ENCODE assay signal across 19 cellular contexts in genomic region chr3:159792070-159792469, GRCh38. TPM values are rescaled to one million over a fixed set of nuclear protein-coding genes. Genes with fewer than 3 reads are reported as not detected.
DNase-seq lines count a peak whose midpoint lies in the region; ATAC-seq and TF ChIP-seq lines count a peak whose summit lies in the region.
"Had no signal": no experiment of that assay in that cellular context is flagged by ENCODE, and none has a peak within 500 bp of the region (broad histone marks: within the 10 kb centered on the region; RNA-seq: fewer than 3 reads in every experiment).

No MANE protein-coding gene starts in this region.

- H3K27me3 ChIP-seq in right cardiac atrium (ENCODE audit: control insufficient read depth, insufficient read depth) (no peaks in the 10 kb centered on the region), layer of hippocampus (ENCODE audit: control insufficient read depth, insufficient read depth, low read length) (no peaks in the 10 kb centered on the region), lower lobe of right lung (ENCODE audit: low read depth) (no peaks in the 10 kb centered on the region)
- H3K27me3 ChIP-seq: neutrophil had no signal

- H3K36me3 Mint-ChIP-seq in natural killer cell = no peaks in the 10 kb centered on the region
- H3K36me3 Mint-ChIP-seq: activated naive CD8-positive, alpha-beta T cell treated with anti-CD3 and anti-CD28 coated beads for 36 hours; CD4-positive, alpha-beta memory T cell had no signal

- intact Hi-C loops in right cardiac atrium (cut with DNase I) = no loop called here
- intact Hi-C loops in cardiac septum (cut with DNase I) = no loop called here
- intact Hi-C loops in lower lobe of right lung (cut with DNase I) = no loop called here
- intact Hi-C loops in natural killer cell (cut with micrococcal nuclease) = no loop called here

- no peak for TF ChIP-seq CTCF in lower lobe of right lung (IDR thresholded peaks at IDR 0.05)
- TF ChIP-seq CTCF in natural killer cell (IDR thresholded peaks at IDR 0.05) = no peak

- H3K9me3 ChIP-seq in right cardiac atrium (ENCODE audit: control insufficient read depth, low read length) = no peaks in the 10 kb centered on the region
- no peaks in the 10 kb centered on the region for H3K9me3 ChIP-seq in lower lobe of right lung
- H3K9me3 ChIP-seq: neutrophil, SK-N-SH had no signal

- H3K36me3 ChIP-seq in lower lobe of right lung = no peaks in the 10 kb centered on the region
- H3K36me3 ChIP-seq: neutrophil had no signal

- no peak overlapping the region for H3K4me3 Mint-ChIP-seq in natural killer cell
- H3K4me3 Mint-ChIP-seq: activated naive CD8-positive, alpha-beta T cell treated with anti-CD3 and anti-CD28 coated beads for 36 hours; CD4-positive, alpha-beta memory T cell; central memory CD8-positive, alpha-beta T cell; T-helper 17 cell had no signal

- H3K4me1 Mint-ChIP-seq in natural killer cell = no peaks in the 10 kb centered on the region
- H3K4me1 Mint-ChIP-seq: activated naive CD8-positive, alpha-beta T cell treated with anti-CD3 and anti-CD28 coated beads for 36 hours; CD4-positive, alpha-beta memory T cell; central memory CD8-positive, alpha-beta T cell; T-helper 17 cell had no signal

- WGBS in right cardiac atrium = 94% methylated on average over 2 of the region's 2 CpGs

- H3K27ac ChIP-seq in right cardiac atrium (ENCODE audit: low read length) (peak overlapping the region; percentile 61), layer of hippocampus (ENCODE audit: low read depth, low read length) (peak overlapping the region; percentile 94), lower lobe of right lung (no peak overlapping the region)
- H3K27ac ChIP-seq: neutrophil had no signal

- H3K4me1 ChIP-seq in right cardiac atrium (ENCODE audit: control insufficient read depth, insufficient read depth, low read length) = peaks cover 14% of the 10 kb centered on the region
- H3K4me1 ChIP-seq in lower lobe of right lung = peaks cover 19% of the 10 kb centered on the region

- DNase-seq in right cardiac atrium (no peak), cardiac septum (ENCODE audit: low spot score) (no peak), putamen (ENCODE audit: low spot score) (peak; percentile 85), lower lobe of right lung (no peak), natural killer cell (no peak)
- no peak for DNase-seq in stimulated activated CD4-positive, alpha-beta T cell treated with anti-CD3 and anti-CD28 coated beads, Interleukin-4, amount 100 ng/mL, for 24 hours
- DNase-seq: activated CD4-positive, alpha-beta T cell treated with anti-CD3 and anti-CD28 coated beads for 1 hour; activated effector memory CD4-positive, alpha-beta T cell treated with Interleukin-2 at 50 U/mL for 16 hours; activated naive CD8-positive, alpha-beta T cell treated with anti-CD3 and anti-CD28 coated beads for 36 hours; AML-193; CD4-positive, alpha-beta memory T cell; DMS 273 treated with DMSO at 0.1 percent for 48 hours; SK-N-SH; T-helper 17 cell had no signal

- H3K4me3 ChIP-seq in right cardiac atrium (ENCODE audit: low read length) (no peak overlapping the region), lower lobe of right lung (no peak overlapping the region)
- H3K4me3 ChIP-seq: lung had no signal

- no peak for ATAC-seq in right cardiac atrium
- ATAC-seq in HG02938 (IDR thresholded peaks at IDR 0.05; ENCODE audit: unreplicated experiment) = no peak
- no peak for ATAC-seq in lower lobe of right lung
- no peak for ATAC-seq in natural killer cell
- ATAC-seq: T-helper 17 cell had no signal

- H3K9me3 Mint-ChIP-seq in natural killer cell = no peaks in the 10 kb centered on the region
- H3K9me3 Mint-ChIP-seq: activated naive CD8-positive, alpha-beta T cell treated with anti-CD3 and anti-CD28 coated beads for 36 hours; central memory CD8-positive, alpha-beta T cell had no signal

- H3K27ac Mint-ChIP-seq in natural killer cell = no peak overlapping the region
- H3K27ac Mint-ChIP-seq: activated naive CD8-positive, alpha-beta T cell treated with anti-CD3 and anti-CD28 coated beads for 36 hours; CD4-positive, alpha-beta memory T cell; T-helper 17 cell had no signal

- peaks cover 0 to 4% of the 10 kb centered on the region in 2 donors for H3K27me3 Mint-ChIP-seq in natural killer cell (ENCODE audit: low read depth in 2 of 2)
- H3K27me3 Mint-ChIP-seq: activated naive CD8-positive, alpha-beta T cell treated with anti-CD3 and anti-CD28 coated beads for 36 hours had no signal

RNA-seq across cellular contexts. Expression of gene SCHIP1, which starts 47.6 kb away (rescaled TPM):
- total RNA-seq in right cardiac atrium (10 to 100 TPM; 34.7 to 53.7 (median 44.0) TPM), cardiac septum (52.3 TPM), lower lobe of right lung (12.7 TPM), natural killer cell (not detected)
- 61.0 TPM for polyA plus RNA-seq in right cardiac atrium
- total RNA-seq: activated naive CD8-positive, alpha-beta T cell treated with anti-CD3 and anti-CD28 coated beads for 36 hours; CD4-positive, alpha-beta memory T cell; T-helper 17 cell had no signal
- polyA plus RNA-seq: CD4-positive, alpha-beta memory T cell had no signal

Comparison
In these comparisons a context has a peak if more than half of its experiments do, and no peak if none do; other contexts are left out.
1. RNA of gene SCHIP1, which starts 47.6 kb away (total RNA-seq): 52.3 TPM in cardiac septum (single experiment), 34.7 to 53.7 TPM in right cardiac atrium and 12.7 TPM in lower lobe of right lung (single experiment); not detected in natural killer cell; every median in the first group is over 10 times any median in the second.